20 cellular contexts compared by ENCODE assay signal in the genomic region with DNA sequence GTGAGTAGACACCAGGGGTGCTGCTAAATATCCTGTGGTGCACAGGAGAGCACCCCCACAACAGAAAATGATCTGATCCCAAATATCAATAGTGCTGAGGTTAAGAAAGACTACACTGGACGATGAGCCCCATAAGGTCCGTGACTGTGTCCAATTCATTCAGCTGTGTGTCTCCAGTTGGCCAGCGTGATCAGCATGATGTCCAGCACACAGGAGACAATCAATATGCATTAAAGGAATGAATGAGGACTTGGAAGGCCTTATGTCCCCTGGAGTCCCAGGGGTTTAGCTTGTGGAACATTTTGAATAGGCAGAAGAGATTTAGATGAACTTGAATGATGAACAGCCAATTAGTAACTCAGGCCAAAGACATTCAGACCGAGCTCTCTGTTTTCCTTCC. TPM values are rescaled to one million over a fixed set of nuclear protein-coding genes. Genes with fewer than 3 reads are reported as not detected.
DNase-seq lines count a peak whose midpoint lies in the region; ATAC-seq, FAIRE-seq and TF ChIP-seq lines count a peak whose summit lies in the region.
"Had no signal": no experiment of that assay in that cellular context is flagged by ENCODE, and none has a peak within 500 bp of the region (broad histone marks: within the 10 kb centered on the region; RNA-seq: fewer than 3 reads in every experiment).

No MANE protein-coding gene starts in this region.

- peaks cover 68% of the 10 kb centered on the region for H3K4me1 ChIP-seq in BLaER1
- peaks cover 46% of the 10 kb centered on the region for H3K4me1 ChIP-seq in CD8-positive, alpha-beta T cell (ENCODE audit: insufficient read depth, low read length)
- H3K4me1 ChIP-seq in stomach: peaks cover 0 to 5% (median 2%) of the 10 kb centered on the region in 4 donors
- H3K4me1 ChIP-seq in suprapubic skin: peaks cover 2% of the 10 kb centered on the region
- no peaks in the 10 kb centered on the region for H3K4me1 ChIP-seq in small intestine (ENCODE audit: control insufficient read depth in 2 of 2, insufficient read depth in 1 of 2, low read depth in 1 of 2, low read length in 1 of 2)

- no peak overlapping the region for H3K4me3 Mint-ChIP-seq in CD8-positive, alpha-beta T cell
- no peak overlapping the region for H3K4me3 Mint-ChIP-seq in activated CD4-positive, alpha-beta memory T cell treated with anti-CD3 and anti-CD28 coated beads for 36 hours
- peak overlapping the region; percentile 71 for H3K4me3 Mint-ChIP-seq in glutamatergic neuron (ENCODE audit: unreplicated experiment)
- H3K4me3 Mint-ChIP-seq: GM23338 had no signal

- H3K4me2 ChIP-seq in BLaER1: peak overlapping the region; percentile 93
- H3K4me2 ChIP-seq: GM23338 had no signal

- H3K36me3 ChIP-seq in BLaER1 (0 out of 2 replicates have a peak, but pooled peaks cover under 1% of the 10 kb centered on the region), stomach (no peaks in the 10 kb centered on the region), suprapubic skin (no peaks in the 10 kb centered on the region), small intestine (ENCODE audit: control insufficient read depth in 2 of 2, insufficient read depth in 2 of 2, low read length in 2 of 2) (no peaks in the 10 kb centered on the region)
- no peaks in the 10 kb centered on the region for H3K36me3 ChIP-seq in CD8-positive, alpha-beta T cell (ENCODE audit: insufficient read depth, low read length)
- H3K36me3 ChIP-seq: ovary, thoracic aorta had no signal

- TF ChIP-seq CTCF in CD8-positive, alpha-beta T cell (IDR thresholded peaks at IDR 0.05): no peak
- TF ChIP-seq CTCF in glutamatergic neuron (IDR thresholded peaks at IDR 0.05; ENCODE audit: partially characterized antibody, unreplicated experiment) (no peak), stomach (IDR thresholded peaks at IDR 0.05) (no peak), suprapubic skin (IDR thresholded peaks at IDR 0.05) (no peak)

- no peak for FAIRE-seq in small intestine (lab: Jason Lieb, UNC)

- peaks cover 90% of the 10 kb centered on the region for H3K4me1 Mint-ChIP-seq in CD8-positive, alpha-beta T cell (ENCODE audit: low read depth)
- peaks cover 90% of the 10 kb centered on the region for H3K4me1 Mint-ChIP-seq in activated CD4-positive, alpha-beta memory T cell treated with anti-CD3 and anti-CD28 coated beads for 36 hours (ENCODE audit: low read depth)
- peaks cover 31% of the 10 kb centered on the region for H3K4me1 Mint-ChIP-seq in glutamatergic neuron (ENCODE audit: low read depth, unreplicated experiment)

- WGBS in stomach, 5 donors: 74 to 80% (median 77%) methylated on average over 4 of the region's 4 CpGs
- WGBS in suprapubic skin: 63% methylated on average over 4 of the region's 4 CpGs
- 76 to 80% (median 80%) methylated on average over 4 of the region's 4 CpGs for WGBS in small intestine, 3 donors

- POLR2A ChIA-PET in CD8-positive, alpha-beta T cell (lab: Charles Lee): interaction anchor here (0.8 to 1.4 kb wide), 3 partner anchors 10 to 80 kb away, joined by 3 to 5 read pairs (median 3); no protein-coding TSS in a partner anchor
- POLR2A ChIA-PET in activated CD4-positive, alpha-beta memory T cell treated with anti-CD3 and anti-CD28 coated beads for 36 hours (lab: Charles Lee): no interaction called here

- H4K20me1 ChIP-seq in BLaER1: peaks cover 42% of the 10 kb centered on the region

- peaks cover 63% of the 10 kb centered on the region for H3K36me3 Mint-ChIP-seq in CD8-positive, alpha-beta T cell
- H3K36me3 Mint-ChIP-seq in activated CD4-positive, alpha-beta memory T cell treated with anti-CD3 and anti-CD28 coated beads for 36 hours: peaks cover 75% of the 10 kb centered on the region
- H3K36me3 Mint-ChIP-seq in glutamatergic neuron (ENCODE audit: unreplicated experiment): no peaks in the 10 kb centered on the region

- no peaks in the 10 kb centered on the region for H3K27me3 ChIP-seq in BLaER1
- no peaks in the 10 kb centered on the region for H3K27me3 ChIP-seq in CD8-positive, alpha-beta T cell (ENCODE audit: insufficient read depth, low read length)
- H3K27me3 ChIP-seq in stomach: peaks cover 0 to 55% (median 16%) of the 10 kb centered on the region in 3 donors
- H3K27me3 ChIP-seq in suprapubic skin: peaks cover 37% of the 10 kb centered on the region
- H3K27me3 ChIP-seq in small intestine (ENCODE audit: control insufficient read depth in 2 of 2, insufficient read depth in 2 of 2, low read length in 2 of 2): peaks cover 1 to 7% of the 10 kb centered on the region in 2 donors
- H3K27me3 ChIP-seq: ovary had no signal

- H3K9me3 ChIP-seq in BLaER1 (peaks cover 6% of the 10 kb centered on the region; the same call in 1 of the 2 replicates), stomach (no peaks in the 10 kb centered on the region), suprapubic skin (no peaks in the 10 kb centered on the region), small intestine (ENCODE audit: control insufficient read depth, low read depth) (no peaks in the 10 kb centered on the region)
- no peaks in the 10 kb centered on the region for H3K9me3 ChIP-seq in CD8-positive, alpha-beta T cell (ENCODE audit: low read length)
- H3K9me3 ChIP-seq: ovary, thoracic aorta had no signal

- CTCF ChIA-PET in CD8-positive, alpha-beta T cell (lab: Charles Lee): interaction anchor here (0.8 to 1.6 kb wide), 5 partner anchors 49 to 82 kb away, joined by 3 read pairs; no protein-coding TSS in a partner anchor
- CTCF ChIA-PET in activated CD4-positive, alpha-beta memory T cell treated with anti-CD3 and anti-CD28 coated beads for 36 hours (lab: Charles Lee): interaction anchor here (0.7 kb wide), 1 partner anchor 49 kb away, joined by 4 read pairs; no protein-coding TSS in a partner anchor

- TF ChIP-seq POLR2A in stomach (IDR thresholded peaks at IDR 0.05): no peak
- no peak for TF ChIP-seq POLR2A in suprapubic skin (IDR thresholded peaks at IDR 0.05)

- intact Hi-C loops in CD8-positive, alpha-beta T cell (cut with DNase I, micrococcal nuclease): loop anchor here in 1 of 2 experiments (2.0 kb wide), 1 partner anchor 13 kb away; no protein-coding TSS in a partner anchor
- intact Hi-C loops in activated CD4-positive, alpha-beta memory T cell treated with anti-CD3 and anti-CD28 coated beads for 36 hours (cut with micrococcal nuclease): no loop called here
- intact Hi-C loops in stomach (cut with DNase I; ENCODE audit: low total_unique reads): no loop called here

- no peak for ATAC-seq in CD8-positive, alpha-beta T cell
- ATAC-seq: GM23338, SK-N-SH treated with all-trans-retinoic acid at 6 μM for 48 hours had no signal

- no peaks in the 10 kb centered on the region for H3K9me3 Mint-ChIP-seq in CD8-positive, alpha-beta T cell
- no peaks in the 10 kb centered on the region for H3K9me3 Mint-ChIP-seq in activated CD4-positive, alpha-beta memory T cell treated with anti-CD3 and anti-CD28 coated beads for 36 hours
- peaks cover 6% of the 10 kb centered on the region for H3K9me3 Mint-ChIP-seq in glutamatergic neuron (ENCODE audit: unreplicated experiment)
- H3K9me3 Mint-ChIP-seq: GM23338 had no signal

- H3K4me3 ChIP-seq in BLaER1 (no peak overlapping the region), stomach (no peak overlapping the region), suprapubic skin (no peak overlapping the region), small intestine (ENCODE audit: low read depth in 1 of 2, low read length in 2 of 2) (no peak overlapping the region)
- H3K4me3 ChIP-seq in CD8-positive, alpha-beta T cell (ENCODE audit: low read depth, low read length): no peak overlapping the region
- H3K4me3 ChIP-seq: GM23338, ovary, thoracic aorta had no signal

- TF ChIP-seq EP300 in stomach (IDR thresholded peaks at IDR 0.05) (no peak), suprapubic skin (IDR thresholded peaks at IDR 0.05) (no peak)

- H3K9ac ChIP-seq in BLaER1: no peak overlapping the region; the same call in 1 of the 2 replicates

- H3K27ac ChIP-seq in BLaER1 (peak overlapping the region; percentile 72), stomach (no peak overlapping the region), suprapubic skin (no peak overlapping the region), small intestine (ENCODE audit: low read depth in 1 of 2, low read length in 1 of 2) (no peak overlapping the region)
- no peak overlapping the region for H3K27ac ChIP-seq in CD8-positive, alpha-beta T cell (ENCODE audit: low read depth, low read length)
- H3K27ac ChIP-seq: HL-60, ovary, thoracic aorta had no signal

- H3K27ac Mint-ChIP-seq in CD8-positive, alpha-beta T cell: peak overlapping the region; percentile 4
- peak overlapping the region; percentile 61 for H3K27ac Mint-ChIP-seq in activated CD4-positive, alpha-beta memory T cell treated with anti-CD3 and anti-CD28 coated beads for 36 hours
- H3K27ac Mint-ChIP-seq in glutamatergic neuron (ENCODE audit: unreplicated experiment): peak overlapping the region; percentile 65
- H3K27ac Mint-ChIP-seq: GM23338 had no signal

- DNase-seq in CD8-positive, alpha-beta T cell: no peak
- no peak for DNase-seq in activated CD4-positive, alpha-beta memory T cell treated with anti-CD3 and anti-CD28 coated beads for 36 hours
- DNase-seq in glutamatergic neuron: peak; percentile 44
- no peak for DNase-seq in stomach
- no peak for DNase-seq in SHP77 treated with DMSO at 0.1 percent for 48 hours (lab: John Stamatoyannopoulos, UW)
- DNase-seq in suprapubic skin (ENCODE audit: low spot score in 2 of 2): no peak
- DNase-seq in small intestine: no peak
- DNase-seq: activated CD4-positive, alpha-beta T cell treated with anti-CD3 and anti-CD28 coated beads, Interleukin-2, amount 50 U/mL, for 1 hour; activated T-cell treated with anti-CD3 and anti-CD28 coated beads, Interleukin-2, amount 50 U/mL, for 48 hours; amniotic stem cell; left cardiac atrium; NCI-H2081 treated with DMSO at 0.1 percent for 48 hours; NCI-H748 treated with DMSO at 0.1 percent for 48 hours; ovary had no signal

- no peaks in the 10 kb centered on the region for H3K27me3 Mint-ChIP-seq in CD8-positive, alpha-beta T cell (ENCODE audit: low read depth)
- H3K27me3 Mint-ChIP-seq in activated CD4-positive, alpha-beta memory T cell treated with anti-CD3 and anti-CD28 coated beads for 36 hours: no peaks in the 10 kb centered on the region
- H3K27me3 Mint-ChIP-seq in glutamatergic neuron (ENCODE audit: unreplicated experiment): no peaks in the 10 kb centered on the region

RNA-seq across cellular contexts. Expression of a gene that starts 6.3 kb away (rescaled TPM):
- 100 to 1,000 TPM; 128 to 129 TPM for total RNA-seq in CD8-positive, alpha-beta T cell
- 100 to 1,000 TPM; 111 to 114 TPM for total RNA-seq in activated CD4-positive, alpha-beta memory T cell treated with anti-CD3 and anti-CD28 coated beads for 36 hours
- total RNA-seq in glutamatergic neuron (ENCODE audit: unreplicated experiment) (5.3 TPM), stomach (10 to 100 TPM in 3 of 5 donors, 1 to 10 TPM in 2; 5.2 to 18.7 (median 11.0) TPM), suprapubic skin (1 to 10 TPM in 3 of 4 donors, under 1 TPM in 1; 0.87 to 5.6 (median 3.6) TPM)
- polyA plus RNA-seq in stomach (1 to 10 TPM; 1.2 to 1.5 (median 1.5) TPM), small intestine (10 to 100 TPM in 1 of 3 donors, 1 to 10 TPM in 1, under 1 TPM in 1; 0.89 to 11.9 (median 5.1) TPM)
- total RNA-seq: fibroblast of villous mesenchyme had no signal

Comparison
In these comparisons a context has a peak if more than half of its experiments do, and no peak if none do; other contexts are left out.
1. H3K27ac Mint-ChIP-seq: peak in every context shown above with its lines; median percentile 65 in glutamatergic neuron; 61 in activated CD4-positive, alpha-beta memory T cell treated with anti-CD3 and anti-CD28 coated beads for 36 hours; 4 in CD8-positive, alpha-beta T cell.
2. RNA of a gene that starts 6.3 kb away (total RNA-seq): 128 to 129 TPM in CD8-positive, alpha-beta T cell and 111 to 114 TPM in activated CD4-positive, alpha-beta memory T cell treated with anti-CD3 and anti-CD28 coated beads for 36 hours; 5.2 to 18.7 TPM in stomach, 5.3 TPM in glutamatergic neuron (single experiment) and 0.87 to 5.6 TPM in suprapubic skin; every median in the first group is over 4 times any median in the second.